Comparison of ENCODE assay signal across 17 cellular contexts in the genomic region with DNA sequence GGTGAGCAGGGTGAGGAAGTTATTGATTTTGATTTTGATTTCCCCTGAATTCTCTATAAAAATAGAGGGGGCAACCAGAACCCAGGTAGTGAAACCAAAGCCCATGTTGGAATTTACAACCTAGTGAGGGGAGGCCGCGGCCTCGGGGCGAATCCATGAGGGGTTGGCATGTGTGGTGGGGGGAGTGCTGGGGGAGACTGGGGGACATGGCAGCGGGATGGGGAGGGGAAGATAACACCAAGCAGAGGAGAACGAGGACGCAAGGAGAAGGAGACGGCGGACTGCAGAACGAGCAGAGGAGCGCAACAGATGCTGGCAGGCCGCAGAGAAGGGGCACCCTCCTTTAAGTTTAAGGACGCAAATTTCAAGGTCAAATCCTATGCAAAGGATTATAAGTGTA.
"Had no signal": no experiment of that assay in that cellular context is flagged by ENCODE, and none has a peak within 500 bp of the region (broad histone marks: within the 10 kb centered on the region; RNA-seq: fewer than 3 reads in every experiment).

No MANE protein-coding gene starts in this region.

- ATAC-seq: mucosa of descending colon; naive thymus-derived CD8-positive, alpha-beta T cell; right cardiac atrium; stimulated activated effector memory CD8-positive, alpha-beta T cell treated with anti-CD3 and anti-CD28 coated beads, Interleukin-12 subunit alpha, Interleukin-12 subunit beta, amount 100 ng/mL, for 72 hours; upper lobe of right lung had no signal

- H3K4me3 ChIP-seq: colonic mucosa, hepatocyte, mucosa of descending colon, ovary, testis, tibial nerve, upper lobe of right lung, vagina had no signal

- H3K4me1 ChIP-seq: colonic mucosa, testis, vagina had no signal

- H3K36me3 ChIP-seq: colonic mucosa, neutrophil, ovary, tibial nerve, upper lobe of right lung, vagina had no signal

- H3K27ac ChIP-seq: colonic mucosa, hepatocyte, neutrophil, ovary, testis, tibial nerve, upper lobe of right lung, vagina had no signal

- H3K9me3 ChIP-seq: colonic mucosa, mucosa of descending colon, neutrophil, ovary, testis, tibial nerve, upper lobe of right lung, vagina had no signal

- DNase-seq: colonic mucosa; effector CD4-positive, alpha-beta T cell; foreskin melanocyte; kidney glomerular epithelial cell; mammary epithelial cell; mucosa of descending colon; naive thymus-derived CD8-positive, alpha-beta T cell; ovary; right cardiac atrium; stimulated activated CD4-positive, alpha-beta T cell treated with anti-CD3 and anti-CD28 coated beads, Interleukin-4, amount 100 ng/mL, for 1 hour; testis; upper lobe of right lung had no signal
